17 cellular contexts compared by ENCODE assay signal in genomic region chr18:78652001-78652545, GRCh38.
DNase-seq lines count a peak whose midpoint lies in the region; ATAC-seq and TF ChIP-seq lines count a peak whose summit lies in the region.
"Had no signal": no experiment of that assay in that cellular context is flagged by ENCODE, and none has a peak within 500 bp of the region (broad histone marks: within the 10 kb centered on the region; RNA-seq: fewer than 3 reads in every experiment).

No MANE protein-coding gene starts in this region.

- peak overlapping the region; percentile 22 to 26 for H3K27ac Mint-ChIP-seq in activated naive CD4-positive, alpha-beta T cell treated with anti-CD3 and anti-CD28 coated beads, Interleukin-2, amount 50 U/mL, for 72 hours
- H3K27ac Mint-ChIP-seq in endothelial cell (ENCODE audit: unreplicated experiment): no peak overlapping the region
- H3K27ac Mint-ChIP-seq in stimulated activated naive B cell treated with anti-CD40 and anti-IgM and Interleukin-4, amounts not matched to agents 10 μg/mL and 1 μg/mL and 100 μg/mL, for 72 hours: peak overlapping the region; percentile 84
- H3K27ac Mint-ChIP-seq: CD4-positive, alpha-beta memory T cell had no signal

- no peak overlapping the region for H2AFZ ChIP-seq in osteoblast (ENCODE audit: low read length)
- H2AFZ ChIP-seq in neuronal stem cell (ENCODE audit: low read length): no peak overlapping the region

- peaks cover 7 to 8% of the 10 kb centered on the region in 2 donors for H3K36me3 Mint-ChIP-seq in activated naive CD4-positive, alpha-beta T cell treated with anti-CD3 and anti-CD28 coated beads, Interleukin-2, amount 50 U/mL, for 72 hours
- H3K36me3 Mint-ChIP-seq in endothelial cell (ENCODE audit: low read depth, unreplicated experiment): peaks cover 22% of the 10 kb centered on the region
- H3K36me3 Mint-ChIP-seq in stimulated activated naive B cell treated with anti-CD40 and anti-IgM and Interleukin-4, amounts not matched to agents 10 μg/mL and 1 μg/mL and 100 μg/mL, for 72 hours: peaks cover 0 to 7% of the 10 kb centered on the region in 2 donors
- H3K36me3 Mint-ChIP-seq: CD14-positive monocyte had no signal

- H3K27ac ChIP-seq in osteoblast (ENCODE audit: low read depth, low read length) (no peak overlapping the region), neuronal stem cell (replicated peaks; ENCODE audit: low read length) (no peak overlapping the region)
- H3K27ac ChIP-seq: 22Rv1, A549, BLaER1 had no signal

- H3K4ac ChIP-seq in neuronal stem cell (ENCODE audit: low read length): no peak overlapping the region

- ATAC-seq in activated naive CD4-positive, alpha-beta T cell treated with anti-CD3 and anti-CD28 coated beads, Interleukin-2, amount 50 U/mL, for 72 hours: no peak
- no peak for ATAC-seq in stimulated activated naive B cell treated with anti-CD40 and anti-IgM and Interleukin-4, amounts not matched to agents 10 μg/mL and 1 μg/mL and 100 μg/mL, for 72 hours (replicated peaks)
- ATAC-seq: A549 had no signal

- peaks cover 3 to 4% of the 10 kb centered on the region in 2 donors for H3K9me3 Mint-ChIP-seq in activated naive CD4-positive, alpha-beta T cell treated with anti-CD3 and anti-CD28 coated beads, Interleukin-2, amount 50 U/mL, for 72 hours
- peaks cover 52% of the 10 kb centered on the region for H3K9me3 Mint-ChIP-seq in endothelial cell (ENCODE audit: unreplicated experiment)
- peaks cover 5 to 12% of the 10 kb centered on the region in 2 donors for H3K9me3 Mint-ChIP-seq in stimulated activated naive B cell treated with anti-CD40 and anti-IgM and Interleukin-4, amounts not matched to agents 10 μg/mL and 1 μg/mL and 100 μg/mL, for 72 hours

- peak overlapping the region; percentile 54 for H3K4me3 Mint-ChIP-seq in endothelial cell (ENCODE audit: unreplicated experiment)
- H3K4me3 Mint-ChIP-seq in stimulated activated naive B cell treated with anti-CD40 and anti-IgM and Interleukin-4, amounts not matched to agents 10 μg/mL and 1 μg/mL and 100 μg/mL, for 72 hours: peak overlapping the region in 1 of 2 donors; percentile 44
- H3K4me3 Mint-ChIP-seq: CD14-positive monocyte; CD4-positive, alpha-beta memory T cell had no signal

- no peak overlapping the region for H3K14ac ChIP-seq in neuronal stem cell (ENCODE audit: low read length)

- H3K4me1 Mint-ChIP-seq in endothelial cell (ENCODE audit: unreplicated experiment): no peaks in the 10 kb centered on the region
- H3K4me1 Mint-ChIP-seq in stimulated activated naive B cell treated with anti-CD40 and anti-IgM and Interleukin-4, amounts not matched to agents 10 μg/mL and 1 μg/mL and 100 μg/mL, for 72 hours: peaks cover 0 to 2% of the 10 kb centered on the region in 2 donors
- H3K4me1 Mint-ChIP-seq: CD14-positive monocyte; CD4-positive, alpha-beta memory T cell had no signal

- H3K4me1 ChIP-seq in osteoblast (ENCODE audit: insufficient read depth, low read length) (no peaks in the 10 kb centered on the region), neuronal stem cell (ENCODE audit: control insufficient read depth in 2 of 2, insufficient read depth in 1 of 2, low read depth in 1 of 2, low read length in 2 of 2) (no peaks in the 10 kb centered on the region)
- H3K4me1 ChIP-seq: A549, BLaER1, HAP-1 had no signal

- H2BK15ac ChIP-seq in neuronal stem cell (ENCODE audit: low read length): no peak overlapping the region

- no peak for DNase-seq in activated naive CD4-positive, alpha-beta T cell treated with anti-CD3 and anti-CD28 coated beads, Interleukin-2, amount 50 U/mL, for 72 hours (ENCODE audit: low spot score in 2 of 2)
- DNase-seq in activated naive CD4-positive, alpha-beta T cell (lab: John Stamatoyannopoulos, UW): no peak
- no peak for DNase-seq in endothelial cell (ENCODE audit: low spot score)
- DNase-seq in osteoblast (ENCODE audit: insufficient read length, low spot score, missing footprints): peak; percentile 56
- DNase-seq in stimulated activated naive B cell treated with anti-CD40 and anti-IgM and Interleukin-4, amounts not matched to agents 10 μg/mL and 1 μg/mL and 100 μg/mL, for 72 hours: no peak
- no peak for DNase-seq in neuronal stem cell (ENCODE audit: low spot score)
- no peak for DNase-seq in middle frontal gyrus (ENCODE audit: extremely low spot score, low spot score)
- DNase-seq: CD4-positive, alpha-beta memory T cell; DMS153; DMS79; GDM1; GOT3 had no signal

- H2BK5ac ChIP-seq in neuronal stem cell (ENCODE audit: low read length): no peak overlapping the region

- H4K91ac ChIP-seq in neuronal stem cell (ENCODE audit: low read depth, low read length, poor library complexity): no peak overlapping the region

- H3K79me1 ChIP-seq in neuronal stem cell (ENCODE audit: low read depth, low read length): no peaks in the 10 kb centered on the region

- no peak for TF ChIP-seq CTCF in endothelial cell (IDR thresholded peaks at IDR 0.05; ENCODE audit: unreplicated experiment)
- no peak for TF ChIP-seq CTCF in osteoblast (IDR thresholded peaks at IDR 0.05; ENCODE audit: extremely low read depth, low read depth, low read length)

- H3K9me3 ChIP-seq in osteoblast (ENCODE audit: low read depth, low read length): peaks cover 4% of the 10 kb centered on the region
- H3K9me3 ChIP-seq in neuronal stem cell (replicated peaks in 1 of 2; ENCODE audit: control insufficient read depth in 2 of 2, insufficient read depth in 1 of 2, low read depth in 1 of 2, low read length in 2 of 2): peaks cover 0 to 16% of the 10 kb centered on the region in 2 donors
- H3K9me3 ChIP-seq: A549, HAP-1 had no signal

- H3K4me2 ChIP-seq in osteoblast (ENCODE audit: insufficient read depth, low read length) (no peak overlapping the region), neuronal stem cell (ENCODE audit: insufficient read depth, low read length, poor library complexity, severe bottlenecking) (no peak overlapping the region)
- H3K4me2 ChIP-seq: A549 had no signal

- no peak overlapping the region for H3K23ac ChIP-seq in neuronal stem cell (ENCODE audit: low read depth, low read length, poor library complexity)

- no peaks in the 10 kb centered on the region for H4K20me1 ChIP-seq in osteoblast (ENCODE audit: insufficient read depth, low read length)
- H4K20me1 ChIP-seq: BLaER1 had no signal

- H3K36me3 ChIP-seq in osteoblast (ENCODE audit: insufficient read depth, low read length) (no peaks in the 10 kb centered on the region), neuronal stem cell (replicated peaks in 1 of 2; ENCODE audit: control insufficient read depth in 2 of 2, insufficient read depth in 2 of 2, low read length in 2 of 2) (no peaks in the 10 kb centered on the region)
- H3K36me3 ChIP-seq: BLaER1, HAP-1 had no signal

- no peak overlapping the region for H2BK12ac ChIP-seq in neuronal stem cell (ENCODE audit: low read length)

- no peak overlapping the region for H3K9ac ChIP-seq in neuronal stem cell (ENCODE audit: low read depth, low read length, poor library complexity)
- H3K9ac ChIP-seq: BLaER1 had no signal

- no peaks in the 10 kb centered on the region for H3K79me2 ChIP-seq in osteoblast (ENCODE audit: insufficient read depth, low read length)

- H2AK5ac ChIP-seq in neuronal stem cell (ENCODE audit: low read depth, low read length): no peak overlapping the region

- no peak overlapping the region for H4K8ac ChIP-seq in neuronal stem cell (ENCODE audit: low read depth, low read length)

- no CpG with 5 or more reads among the region's 11 CpGs for WGBS in neuronal stem cell (ENCODE audit: extremely low coverage in 2 of 2, insufficient read length in 2 of 2, insufficient replicate concordance in 1 of 2), 2 donors

- H3K27me3 Mint-ChIP-seq in endothelial cell (ENCODE audit: unreplicated experiment): peaks cover 12% of the 10 kb centered on the region
- no peaks in the 10 kb centered on the region for H3K27me3 Mint-ChIP-seq in stimulated activated naive B cell treated with anti-CD40 and anti-IgM and Interleukin-4, amounts not matched to agents 10 μg/mL and 1 μg/mL and 100 μg/mL, for 72 hours
- H3K27me3 Mint-ChIP-seq: CD4-positive, alpha-beta memory T cell had no signal

- no peak overlapping the region for H2BK120ac ChIP-seq in neuronal stem cell (ENCODE audit: low read depth, low read length)

- H3K27me3 ChIP-seq in osteoblast (ENCODE audit: insufficient read depth, low read length) (no peaks in the 10 kb centered on the region), neuronal stem cell (ENCODE audit: control insufficient read depth in 3 of 3, insufficient read depth in 3 of 3, low read depth in 1 of 3, low read length in 3 of 3) (no peaks in the 10 kb centered on the region)
- H3K27me3 ChIP-seq: BLaER1 had no signal

- no peak overlapping the region for H3K4me3 ChIP-seq in osteoblast (ENCODE audit: insufficient read depth, low read length)
- peak overlapping the region in 1 of 2 donors; percentile 61 for H3K4me3 ChIP-seq in neuronal stem cell (ENCODE audit: low read length in 2 of 2)
- H3K4me3 ChIP-seq: A549, BLaER1, HAP-1 had no signal

- no peak overlapping the region for H3K18ac ChIP-seq in neuronal stem cell (ENCODE audit: low read length)
